In genomic region chr10:1683649-1684048, GRCh38 we compare ENCODE assay signal across 11 cellular contexts. TPM values are rescaled to one million over a fixed set of nuclear protein-coding genes. Genes with fewer than 3 reads are reported as not detected.
"Had no signal": no experiment of that assay in that cellular context is flagged by ENCODE, and none has a peak within 500 bp of the region (broad histone marks: within the 10 kb centered on the region; RNA-seq: fewer than 3 reads in every experiment).

No MANE protein-coding gene starts in this region.

- ATAC-seq: HCT116, HepG2 had no signal

- H3K36me3 ChIP-seq: HAP-1 had no signal

- H3K27ac ChIP-seq: GM23248, HL-60 had no signal

- H3K4me1 ChIP-seq: HAP-1 had no signal

- DNase-seq: GM23248, GOT3, H7, HFFc6, KBM-7 had no signal

- H2AFZ ChIP-seq: GM23248 had no signal

- H3K4me3 ChIP-seq: GM23248, HAP-1 had no signal

- H3K9me3 ChIP-seq: HAP-1 had no signal

- FAIRE-seq: HepG2 had no signal

- H3K9ac ChIP-seq: GM23248 had no signal

RNA-seq across cellular contexts. Expression of gene ADARB2, which starts 53.7 kb away (rescaled TPM):
- total RNA-seq: GM23248, HepG2, HFFc6, HT1080 had no signal
- polyA plus RNA-seq: GM23248, HepG2, IgD-negative memory B cell had no signal
